Comparison of ENCODE assay signal across 12 cellular contexts in the genomic region with DNA sequence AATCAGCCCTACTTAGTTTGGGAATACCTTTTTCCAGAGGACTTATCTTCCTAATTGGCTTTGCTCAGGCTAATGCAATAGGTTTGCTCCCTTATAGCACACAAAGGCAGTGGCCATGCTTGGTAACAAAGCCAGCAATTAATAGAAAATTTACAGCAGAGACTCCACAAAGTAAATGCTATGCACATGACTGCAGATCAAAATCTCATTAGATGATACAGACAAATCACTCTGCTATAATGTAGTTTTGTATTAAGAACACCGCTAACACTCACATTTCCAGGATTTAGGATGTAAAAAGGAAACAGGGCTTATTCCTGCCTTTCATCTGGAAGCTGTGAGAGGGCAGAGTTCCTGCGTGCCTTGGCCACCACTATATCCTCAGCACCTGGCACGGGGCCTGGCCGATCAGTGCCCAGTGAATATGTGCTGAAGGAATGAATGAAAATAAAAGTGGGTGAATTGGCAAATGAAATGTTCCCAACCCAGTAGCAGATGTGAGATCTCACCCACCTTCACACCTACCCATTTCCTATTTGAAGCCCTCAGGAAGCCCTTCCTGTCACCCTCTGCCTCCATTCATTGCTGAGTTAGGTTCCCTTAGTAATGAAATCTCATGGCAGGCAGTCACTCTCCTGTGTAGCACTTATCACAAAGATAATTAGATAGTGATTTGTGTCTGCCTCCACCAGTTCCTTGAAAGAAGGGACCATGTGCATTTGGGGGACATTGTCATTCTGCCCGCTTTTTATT. TPM values are rescaled to one million over a fixed set of nuclear protein-coding genes. Genes with fewer than 3 reads are reported as not detected.
DNase-seq lines count a peak whose midpoint lies in the region; TF ChIP-seq lines count a peak whose summit lies in the region.
"Had no signal": no experiment of that assay in that cellular context is flagged by ENCODE, and none has a peak within 500 bp of the region (broad histone marks: within the 10 kb centered on the region; RNA-seq: fewer than 3 reads in every experiment).

No MANE protein-coding gene starts in this region.

- H3K4me3 ChIP-seq in Loucy (ENCODE audit: low read length, poor library complexity, severe bottlenecking) (peak overlapping the region; percentile 75), hepatocyte (no peak overlapping the region)
- H3K4me3 ChIP-seq: pancreas had no signal

- H3K36me3 Mint-ChIP-seq in activated naive CD8-positive, alpha-beta T cell treated with anti-CD3 and anti-CD28 coated beads for 36 hours, result peaks cover 61% of the 10 kb centered on the region
- H3K36me3 Mint-ChIP-seq in nephron progenitor cell (ENCODE audit: low read depth), result peaks cover 13% of the 10 kb centered on the region

- peaks cover 4% of the 10 kb centered on the region; the same call in 1 of the 2 replicates for H3K36me3 ChIP-seq in Loucy (ENCODE audit: insufficient read depth, low read length)
- no peaks in the 10 kb centered on the region for H3K36me3 ChIP-seq in hepatocyte (replicated peaks; ENCODE audit: insufficient read depth, low read depth)
- H3K36me3 ChIP-seq: pancreas had no signal

- TF ChIP-seq CTCF in Loucy (conservative IDR thresholded peaks at IDR 0.05; ENCODE audit: low read length) (no peak), nephron progenitor cell (IDR thresholded peaks at IDR 0.05) (no peak), GM20000 (IDR thresholded peaks at IDR 0.05; ENCODE audit: extremely low read depth, missing control alignments) (no peak), hepatocyte (IDR thresholded peaks at IDR 0.05; ENCODE audit: poor library complexity) (no peak)

- DNase-seq in EH (ENCODE audit: low read depth), result peak; percentile 40
- no peak for DNase-seq in activated naive CD8-positive, alpha-beta T cell treated with anti-CD3 and anti-CD28 coated beads for 36 hours
- no peak for DNase-seq in nephron progenitor cell
- DNase-seq in GM20000 (ENCODE audit: low spot score), result no peak
- DNase-seq in NCI-H446 (lab: John Stamatoyannopoulos, UW), result no peak
- no peak for DNase-seq in hepatocyte (ENCODE audit: low spot score)
- DNase-seq: left ventricle myocardium superior; NCI-H1048; NCI-H526 treated with DMSO at 0.1 percent for 48 hours; pancreas; stimulated activated CD4-positive, alpha-beta T cell treated with anti-CD3 and anti-CD28 coated beads, Interleukin-2, amount 100 ng/mL, for 24 hours had no signal

- H3K4me2 ChIP-seq in Loucy (ENCODE audit: low read depth, low read length, poor library complexity, severe bottlenecking), result peak overlapping the region; percentile 100
- no peak overlapping the region for H3K4me2 ChIP-seq in hepatocyte

- H4K20me1 ChIP-seq in Loucy (ENCODE audit: insufficient read depth, low read length, poor library complexity, severe bottlenecking), result peaks cover 46% of the 10 kb centered on the region
- no peaks in the 10 kb centered on the region for H4K20me1 ChIP-seq in hepatocyte (ENCODE audit: insufficient read depth, poor library complexity, severe bottlenecking)

- peak overlapping the region; percentile 94 for H3K4me3 Mint-ChIP-seq in activated naive CD8-positive, alpha-beta T cell treated with anti-CD3 and anti-CD28 coated beads for 36 hours
- H3K4me3 Mint-ChIP-seq in nephron progenitor cell, result peak overlapping the region; percentile 64

- 85% methylated on average over 5 of the region's 5 CpGs for WGBS in hepatocyte (ENCODE audit: low lambda C conversion rate, missing lambda C conversion rate)

- H3K27ac Mint-ChIP-seq in activated naive CD8-positive, alpha-beta T cell treated with anti-CD3 and anti-CD28 coated beads for 36 hours, result peak overlapping the region; percentile 100
- peak overlapping the region; percentile 100 for H3K27ac Mint-ChIP-seq in nephron progenitor cell

- H3K9me2 ChIP-seq in Loucy (replicated peaks; ENCODE audit: low read depth, low read length) (no peaks in the 10 kb centered on the region), hepatocyte (replicated peaks; ENCODE audit: insufficient read depth) (no peaks in the 10 kb centered on the region)

- H3K79me2 ChIP-seq in Loucy (ENCODE audit: insufficient read depth, low read length), result peaks cover 100% of the 10 kb centered on the region
- peaks cover 35% of the 10 kb centered on the region for H3K79me2 ChIP-seq in hepatocyte

- H3K9me3 ChIP-seq in Loucy (ENCODE audit: insufficient read depth, low read depth, low read length), result no peaks in the 10 kb centered on the region
- no peaks in the 10 kb centered on the region for H3K9me3 ChIP-seq in hepatocyte (ENCODE audit: low read depth)
- H3K9me3 ChIP-seq: pancreas had no signal

- peaks cover 39% of the 10 kb centered on the region for H3K4me1 Mint-ChIP-seq in activated naive CD8-positive, alpha-beta T cell treated with anti-CD3 and anti-CD28 coated beads for 36 hours
- peaks cover 67% of the 10 kb centered on the region for H3K4me1 Mint-ChIP-seq in nephron progenitor cell

- H2AFZ ChIP-seq in Loucy (ENCODE audit: low read length) (no peak overlapping the region), hepatocyte (no peak overlapping the region)

- H3K27ac ChIP-seq in hepatocyte, result no peak overlapping the region
- H3K27ac ChIP-seq: pancreas had no signal

- peak overlapping the region; percentile 84 for H3K9ac ChIP-seq in Loucy (ENCODE audit: low read depth, low read length, poor library complexity, severe bottlenecking)

- H3K4me1 ChIP-seq in Loucy (ENCODE audit: insufficient read depth, low read length, poor library complexity, severe bottlenecking), result peaks cover 37% of the 10 kb centered on the region
- no peaks in the 10 kb centered on the region for H3K4me1 ChIP-seq in hepatocyte (ENCODE audit: insufficient read depth)
- H3K4me1 ChIP-seq: pancreas had no signal

- H3K9me3 Mint-ChIP-seq in activated naive CD8-positive, alpha-beta T cell treated with anti-CD3 and anti-CD28 coated beads for 36 hours, result no peaks in the 10 kb centered on the region
- H3K9me3 Mint-ChIP-seq in nephron progenitor cell, result peaks cover 59% of the 10 kb centered on the region

- H3K27me3 Mint-ChIP-seq in activated naive CD8-positive, alpha-beta T cell treated with anti-CD3 and anti-CD28 coated beads for 36 hours, result no peaks in the 10 kb centered on the region
- no peaks in the 10 kb centered on the region for H3K27me3 Mint-ChIP-seq in nephron progenitor cell (ENCODE audit: low read depth, poor library complexity)

- H3F3A ChIP-seq in Loucy (ENCODE audit: low read depth), result peaks cover 24% of the 10 kb centered on the region

- no peaks in the 10 kb centered on the region for H3K27me3 ChIP-seq in Loucy (ENCODE audit: insufficient read depth, low read length, poor library complexity, severe bottlenecking)
- H3K27me3 ChIP-seq in hepatocyte, result no peaks in the 10 kb centered on the region
- H3K27me3 ChIP-seq: pancreas had no signal

RNA-seq across cellular contexts. Expression of gene SEPTIN6, which starts 5.1 kb away (rescaled TPM):
- total RNA-seq in activated naive CD8-positive, alpha-beta T cell treated with anti-CD3 and anti-CD28 coated beads for 36 hours, result 100 to 1,000 TPM; 187 to 202 TPM
- total RNA-seq in hepatocyte, result 24.7 and 31.4 TPM in 2 replicates
- polyA plus RNA-seq in hepatocyte, result 21.3 and 25.3 TPM in 2 replicates
